10 cellular contexts compared by ENCODE assay signal in the genomic region with DNA sequence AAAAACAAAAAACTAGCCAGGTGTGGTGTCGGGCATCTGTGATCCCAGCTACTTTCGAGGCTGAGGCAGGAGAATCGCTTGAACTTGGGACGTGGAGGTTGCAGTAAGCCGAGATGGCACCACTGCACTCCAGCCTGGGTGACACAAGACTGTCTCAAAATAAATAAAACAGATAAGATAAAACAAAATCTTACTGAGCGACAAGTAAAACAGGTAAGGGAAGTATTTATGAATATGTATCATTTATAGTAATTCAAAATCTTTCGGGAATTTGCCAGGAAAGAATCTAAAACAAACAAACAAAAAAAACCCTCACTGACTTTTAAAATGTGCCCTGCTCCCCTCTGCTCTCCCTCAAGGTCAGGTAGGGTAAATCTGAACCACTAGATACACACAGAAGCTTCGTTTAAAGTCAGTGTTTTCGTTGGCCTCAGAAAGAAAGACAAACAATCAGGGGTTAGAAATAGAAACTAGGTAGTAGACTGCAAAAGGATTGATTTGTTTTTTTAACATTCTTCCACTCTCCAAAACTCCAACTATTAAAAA. TPM values are rescaled to one million over a fixed set of nuclear protein-coding genes. Genes with fewer than 3 reads are reported as not detected.
A peak's percentile ranks its signal among the peaks of the same experiment; 100 is the strongest.
DNase-seq lines count a peak whose midpoint lies in the region; ATAC-seq, FAIRE-seq and TF ChIP-seq lines count a peak whose summit lies in the region.
"Had no signal": no experiment of that assay in that cellular context is flagged by ENCODE, and none has a peak within 500 bp of the region (broad histone marks: within the 10 kb centered on the region; RNA-seq: fewer than 3 reads in every experiment).

No MANE protein-coding gene starts in this region.

- no peak for TF ChIP-seq POLR2A in HepG2 (IDR thresholded peaks at IDR 0.05; ENCODE audit: insufficient read depth in 1 of 2, low read depth in 2 of 2, low read length in 2 of 2)

- DNase-seq in A673 (ENCODE audit: low spot score): no peak
- no peak for DNase-seq in DND-41
- no peak for DNase-seq in activated CD4-positive, alpha-beta memory T cell treated with anti-CD3 and anti-CD28 coated beads, Interleukin-2, amount 10 ng/mL, durations not matched to agents 7 days and 5 days
- peak; percentile 92 for DNase-seq in HepG2 (ENCODE audit: low spot score)
- DNase-seq in kidney tubule cell (ENCODE audit: low spot score): no peak
- DNase-seq in NCI-H2081 (lab: John Stamatoyannopoulos, UW): no peak
- DNase-seq in NAMALWA (ENCODE audit: low spot score): no peak
- DNase-seq: NCI-H1436 had no signal

- no peak overlapping the region for H3K27ac Mint-ChIP-seq in activated CD4-positive, alpha-beta memory T cell treated with anti-CD3 and anti-CD28 coated beads, Interleukin-2, amount 10 ng/mL, durations not matched to agents 7 days and 5 days

- H3K4me1 Mint-ChIP-seq in activated CD4-positive, alpha-beta memory T cell treated with anti-CD3 and anti-CD28 coated beads, Interleukin-2, amount 10 ng/mL, durations not matched to agents 7 days and 5 days: peaks cover 25% of the 10 kb centered on the region

- peaks cover 4% of the 10 kb centered on the region for H3K36me3 ChIP-seq in A673 (ENCODE audit: insufficient read depth, low read length, poor library complexity, severe bottlenecking)
- H3K36me3 ChIP-seq in DND-41 (ENCODE audit: insufficient read depth, low read length): peaks cover 15% of the 10 kb centered on the region
- H3K36me3 ChIP-seq in HepG2 (replicated peaks in 1 of 2; ENCODE audit: control insufficient read depth in 1 of 2, insufficient read depth in 2 of 2, low read length in 2 of 2): peaks cover 11 to 18% of the 10 kb centered on the region in 2 experiments; a peak in 3 of 5 replicates

- H2AFZ ChIP-seq in DND-41 (ENCODE audit: low read depth, low read length) (no peak overlapping the region), HepG2 (ENCODE audit: low read length) (no peak overlapping the region)

- CTCF ChIA-PET in A673 (lab: Charles Lee): interaction anchor here (1.0 kb wide), 1 partner anchor 46 kb away, joined by 3 read pairs; no protein-coding TSS in a partner anchor
- CTCF ChIA-PET in activated CD4-positive, alpha-beta memory T cell treated with anti-CD3 and anti-CD28 coated beads, Interleukin-2, amount 10 ng/mL, durations not matched to agents 7 days and 5 days (lab: Charles Lee): interaction anchor here (0.6 to 5.8 kb wide), 5 partner anchors 20 to 264 kb away, joined by 3 to 48 read pairs (median 7); a partner anchor contains a TSS
- CTCF ChIA-PET in HepG2 (lab: Yijun Ruan, JAX; ENCODE audit: low intra/inter-chr PET ratio, low total read pairs): no interaction called here

- WGBS in HepG2 (ENCODE audit: low lambda C conversion rate): under 1% methylated on average over 9 of the region's 9 CpGs

- H4K20me1 ChIP-seq in DND-41 (ENCODE audit: insufficient read depth, low read length): no peaks in the 10 kb centered on the region; the same call in 1 of the 2 replicates
- no peaks in the 10 kb centered on the region for H4K20me1 ChIP-seq in HepG2 (ENCODE audit: insufficient read depth, low read length)

- no peak overlapping the region for H3K27ac ChIP-seq in A673 (ENCODE audit: low read depth, low read length, poor library complexity, severe bottlenecking)
- no peak overlapping the region for H3K27ac ChIP-seq in DND-41 (ENCODE audit: low read length)
- H3K27ac ChIP-seq in HepG2 (ENCODE audit: extremely low read length, insufficient read depth, low read length): peak overlapping the region; percentile 69

- intact Hi-C loops in A673 (cut with micrococcal nuclease; ENCODE audit: unreplicated experiment) (no loop called here), HepG2 (cut with micrococcal nuclease; ENCODE audit: unreplicated experiment) (no loop called here)

- BruUV-seq in A673 (replicated peaks; lab: Mats Ljungman, UMichigan) (no TSS peak), HepG2 (replicated peaks; lab: Mats Ljungman, UMichigan) (TSS peak; percentile 52)

- peak; percentile 81 for FAIRE-seq in HepG2 (lab: Jason Lieb, UNC)
- FAIRE-seq: D721Med had no signal

- TF ChIP-seq EP300 in HepG2 (IDR thresholded peaks at IDR 0.05; ENCODE audit: low read depth in 2 of 2, low read length in 2 of 2) (peak in 1 of 2 experiments; percentile 75; a peak in 2 of 4 replicates), HepG2 (CRISPR knock-in tag; IDR thresholded peaks at IDR 0.05; ENCODE audit: borderline replicate concordance) (peak; percentile 22; the same call in 1 of the 2 replicates)

- H3K79me2 ChIP-seq in DND-41 (ENCODE audit: insufficient read depth, low read length) (peaks cover 28% of the 10 kb centered on the region), HepG2 (ENCODE audit: insufficient read depth, low read length) (peaks cover 49% of the 10 kb centered on the region)

- H3K9ac ChIP-seq in DND-41 (ENCODE audit: low read depth, low read length) (0 out of 2 replicates have a peak overlapping the region, but pooled peaks have one; percentile 26), HepG2 (ENCODE audit: insufficient read depth, low read depth, low read length) (peak overlapping the region; percentile 65)

- no peaks in the 10 kb centered on the region for H3K9me3 Mint-ChIP-seq in activated CD4-positive, alpha-beta memory T cell treated with anti-CD3 and anti-CD28 coated beads, Interleukin-2, amount 10 ng/mL, durations not matched to agents 7 days and 5 days

- peaks cover 13% of the 10 kb centered on the region for H3K36me3 Mint-ChIP-seq in activated CD4-positive, alpha-beta memory T cell treated with anti-CD3 and anti-CD28 coated beads, Interleukin-2, amount 10 ng/mL, durations not matched to agents 7 days and 5 days (ENCODE audit: low read depth)

- no peaks in the 10 kb centered on the region for H3K27me3 Mint-ChIP-seq in activated CD4-positive, alpha-beta memory T cell treated with anti-CD3 and anti-CD28 coated beads, Interleukin-2, amount 10 ng/mL, durations not matched to agents 7 days and 5 days

- peaks cover 6% of the 10 kb centered on the region for H3K4me1 ChIP-seq in A673 (ENCODE audit: insufficient read depth, low read length, poor library complexity, severe bottlenecking)
- peaks cover 34% of the 10 kb centered on the region for H3K4me1 ChIP-seq in DND-41 (ENCODE audit: insufficient read depth, low read length)
- H3K4me1 ChIP-seq in HepG2 (ENCODE audit: insufficient read depth, low read length): peaks cover 47% of the 10 kb centered on the region

- H3K27me3 ChIP-seq in A673 (replicated peaks; ENCODE audit: insufficient read depth, low read depth, low read length, poor library complexity) (no peaks in the 10 kb centered on the region), DND-41 (ENCODE audit: insufficient read depth, low read length, poor library complexity) (no peaks in the 10 kb centered on the region), HepG2 (ENCODE audit: control insufficient read depth in 1 of 2, insufficient read depth in 2 of 2, low read length in 2 of 2) (no peaks in the 10 kb centered on the region; a peak in 1 of 5 replicates)

- ATAC-seq in DND-41 (ENCODE audit: insufficient read depth, low read depth) (no peak), HepG2 (peak; percentile 9; the same call in 1 of the 3 replicates), GM18868 (IDR thresholded peaks at IDR 0.05; ENCODE audit: unreplicated experiment) (no peak)

- in situ Hi-C loops in HepG2 (cut with HindIII; ENCODE audit: extremely low pct_ligation_motif_present, low pct_unique_long_range_greater_than_20kb): loop anchor here (5.0 kb wide), 1 partner anchor 36 kb away; no protein-coding TSS in a partner anchor

- H3K4me3 Mint-ChIP-seq in activated CD4-positive, alpha-beta memory T cell treated with anti-CD3 and anti-CD28 coated beads, Interleukin-2, amount 10 ng/mL, durations not matched to agents 7 days and 5 days: peak overlapping the region; percentile 2

- H3K9me3 ChIP-seq in A673 (ENCODE audit: low read depth, low read length, poor library complexity, severe bottlenecking) (no peaks in the 10 kb centered on the region), DND-41 (ENCODE audit: insufficient read depth, low read length, severe bottlenecking) (no peaks in the 10 kb centered on the region), HepG2 (ENCODE audit: low read length) (no peaks in the 10 kb centered on the region)

- no peak for TF ChIP-seq RAD21 in HepG2 (CRISPR knock-in tag; IDR thresholded peaks at IDR 0.05)

- H3K4me2 ChIP-seq in DND-41 (ENCODE audit: insufficient read depth, low read length) (peak overlapping the region; percentile 92), HepG2 (ENCODE audit: low read depth, low read length) (peak overlapping the region; percentile 82)

- TF ChIP-seq CTCF in A673 (conservative IDR thresholded peaks at IDR 0.05; ENCODE audit: low read depth, low read length): no peak
- TF ChIP-seq CTCF in DND-41 (IDR thresholded peaks at IDR 0.05; ENCODE audit: borderline replicate concordance, extremely low read depth, low read length, poor library complexity, severe bottlenecking): no peak
- TF ChIP-seq CTCF in HepG2 (CRISPR knock-in tag; IDR thresholded peaks at IDR 0.05): no peak

- peak overlapping the region; percentile 4 for H3K4me3 ChIP-seq in A673 (ENCODE audit: low read depth, low read length, poor library complexity, severe bottlenecking)
- H3K4me3 ChIP-seq in DND-41 (ENCODE audit: low read depth in 1 of 2, low read length in 2 of 2): peak overlapping the region in 1 of 2 experiments; percentile 38; a peak in 1 of 4 replicates
- peak overlapping the region; percentile 87 to 99 (median 98) for H3K4me3 ChIP-seq in HepG2 (replicated peaks in 1 of 3; ENCODE audit: insufficient read depth in 1 of 3, low read depth in 2 of 3, low read length in 3 of 3)

- POLR2A ChIA-PET in A673 (lab: Charles Lee; ENCODE audit: low non-redundant PET) (no interaction called here), HepG2 (lab: Yijun Ruan, JAX) (interaction anchor here (0.6 to 24.7 kb wide), 9 partner anchors 12 to 148 kb away, joined by 3 to 1379 read pairs (median 8); a partner anchor contains a TSS)
- POLR2A ChIA-PET in activated CD4-positive, alpha-beta memory T cell treated with anti-CD3 and anti-CD28 coated beads, Interleukin-2, amount 10 ng/mL, durations not matched to agents 7 days and 5 days (lab: Charles Lee): interaction anchor here (0.6 to 4.9 kb wide), 2 partner anchors 11 to 33 kb away, joined by 3 to 87 read pairs; a partner anchor contains a TSS

RNA-seq across cellular contexts. Expression of a gene that starts 2.1 kb away (rescaled TPM):
- total RNA-seq in A673 (2021) (77.5 and 89.2 TPM in 2 replicates), HepG2 (2016; rRNA removed; fragmentation: Illumina TruSeq; extraction: Trizol) (91.1 and 115 TPM in 2 replicates)
- total RNA-seq in activated CD4-positive, alpha-beta memory T cell treated with anti-CD3 and anti-CD28 coated beads, Interleukin-2, amount 10 ng/mL, durations not matched to agents 7 days and 5 days: 10 to 100 TPM; 59.9 to 66.7 TPM
- total RNA-seq in HepG2 (2016; cell fraction: cytosol; rRNA removed; fragmentation: Illumina TruSeq; extraction: Trizol; ENCODE audit: low read depth): 50.9 and 56.3 TPM in 2 replicates
- total RNA-seq in HepG2 (2016; cell fraction: insoluble cytoplasmic fraction; rRNA removed; fragmentation: Illumina TruSeq; extraction: Trizol): 93.8 and 106 TPM in 2 replicates
- 62.1 and 63.3 TPM in 2 replicates for total RNA-seq in HepG2 (2016; cell fraction: membrane; rRNA removed; fragmentation: Illumina TruSeq; extraction: Trizol)
- total RNA-seq in HepG2 (2016; cell fraction: nucleus; rRNA removed; fragmentation: Illumina TruSeq; extraction: Trizol): 97.5 and 106 TPM in 2 replicates
- polyA plus RNA-seq in HepG2 (2011; rRNA removed): 314 and 325 TPM in 2 replicates
- 244 and 264 TPM in 2 replicates for polyA plus RNA-seq in HepG2 (2011; cell fraction: cytosol; rRNA removed)
- polyA plus RNA-seq in HepG2 (2011; cell fraction: nucleus; rRNA removed): 676 and 852 TPM in 2 replicates
- polyA plus RNA-seq in HepG2 (2012): 192 and 251 TPM in 2 replicates
- polyA plus RNA-seq in HepG2 (2016; cell fraction: cytosol; fragmentation: Illumina TruSeq; extraction: Trizol; ENCODE audit: low read depth): 24.9 and 31.2 TPM in 2 replicates
- polyA plus RNA-seq in HepG2 (2016; cell fraction: insoluble cytoplasmic fraction; fragmentation: Illumina TruSeq; extraction: Trizol; ENCODE audit: low read depth): 142 and 162 TPM in 2 replicates
- polyA plus RNA-seq in HepG2 (2016; cell fraction: membrane; fragmentation: Illumina TruSeq; extraction: Trizol; ENCODE audit: low read depth): 50.3 and 53.9 TPM in 2 replicates
- 198 and 200 TPM in 2 replicates for polyA plus RNA-seq in HepG2 (2016; cell fraction: nucleus; fragmentation: Illumina TruSeq; extraction: Trizol; ENCODE audit: insufficient read depth, low read depth)
- 54.9 and 219 TPM in 2 replicates for polyA minus RNA-seq in HepG2 (2011; rRNA and poly(A)+ RNA removed; ENCODE audit: low replicate concordance)
- 108 and 118 TPM in 2 replicates for polyA minus RNA-seq in HepG2 (2011; cell fraction: cytosol; rRNA and poly(A)+ RNA removed)
- 292 and 371 TPM in 2 replicates for polyA minus RNA-seq in HepG2 (2011; cell fraction: nucleus; rRNA and poly(A)+ RNA removed)

RNA-seq across cellular contexts. Expression of a gene that starts 32.8 kb away (rescaled TPM):
- 0.50 and 0.54 TPM in 2 replicates for total RNA-seq in A673 (2021)
- total RNA-seq in activated CD4-positive, alpha-beta memory T cell treated with anti-CD3 and anti-CD28 coated beads, Interleukin-2, amount 10 ng/mL, durations not matched to agents 7 days and 5 days: 1 to 10 TPM; 2.8 to 3.4 TPM
- total RNA-seq in HepG2 (2016; rRNA removed; fragmentation: Illumina TruSeq; extraction: Trizol): 111 and 160 TPM in 2 replicates
- 48.7 and 63.1 TPM in 2 replicates for total RNA-seq in HepG2 (2016; cell fraction: cytosol; rRNA removed; fragmentation: Illumina TruSeq; extraction: Trizol; ENCODE audit: low read depth)
- 101 and 161 TPM in 2 replicates for total RNA-seq in HepG2 (2016; cell fraction: insoluble cytoplasmic fraction; rRNA removed; fragmentation: Illumina TruSeq; extraction: Trizol)
- total RNA-seq in HepG2 (2016; cell fraction: membrane; rRNA removed; fragmentation: Illumina TruSeq; extraction: Trizol): 105 and 128 TPM in 2 replicates
- total RNA-seq in HepG2 (2016; cell fraction: nucleus; rRNA removed; fragmentation: Illumina TruSeq; extraction: Trizol): 124 and 150 TPM in 2 replicates
- polyA plus RNA-seq in HepG2 (2011; rRNA removed): 129 and 137 TPM in 2 replicates
- polyA plus RNA-seq in HepG2 (2011; cell fraction: cytosol; rRNA removed): 113 and 185 TPM in 2 replicates
- polyA plus RNA-seq in HepG2 (2011; cell fraction: nucleus; rRNA removed): 814 and 941 TPM in 2 replicates
- polyA plus RNA-seq in HepG2 (2012): 59.0 and 123 TPM in 2 replicates
- polyA plus RNA-seq in HepG2 (2016; cell fraction: cytosol; fragmentation: Illumina TruSeq; extraction: Trizol; ENCODE audit: low read depth): 41.1 and 53.2 TPM in 2 replicates
- 89.1 and 103 TPM in 2 replicates for polyA plus RNA-seq in HepG2 (2016; cell fraction: insoluble cytoplasmic fraction; fragmentation: Illumina TruSeq; extraction: Trizol; ENCODE audit: low read depth)
- polyA plus RNA-seq in HepG2 (2016; cell fraction: membrane; fragmentation: Illumina TruSeq; extraction: Trizol; ENCODE audit: low read depth): 74.4 and 85.2 TPM in 2 replicates
- polyA plus RNA-seq in HepG2 (2016; cell fraction: nucleus; fragmentation: Illumina TruSeq; extraction: Trizol; ENCODE audit: insufficient read depth, low read depth): 289 and 305 TPM in 2 replicates
- polyA minus RNA-seq in HepG2 (2011; rRNA and poly(A)+ RNA removed; ENCODE audit: low replicate concordance): 11.2 and 115 TPM in 2 replicates
- 29.9 and 32.1 TPM in 2 replicates for polyA minus RNA-seq in HepG2 (2011; cell fraction: cytosol; rRNA and poly(A)+ RNA removed)
- 63.9 and 90.6 TPM in 2 replicates for polyA minus RNA-seq in HepG2 (2011; cell fraction: nucleus; rRNA and poly(A)+ RNA removed)

RNA-seq across cellular contexts. Expression of a gene that starts 43.5 kb away (rescaled TPM):
- total RNA-seq in A673 (2021) (3.3 and 4.3 TPM in 2 replicates), HepG2 (2016; rRNA removed; fragmentation: Illumina TruSeq; extraction: Trizol) (2.7 and 3.7 TPM in 2 replicates)
- total RNA-seq in activated CD4-positive, alpha-beta memory T cell treated with anti-CD3 and anti-CD28 coated beads, Interleukin-2, amount 10 ng/mL, durations not matched to agents 7 days and 5 days: 1 to 10 TPM; 1.4 to 1.9 TPM
- total RNA-seq in HepG2 (2016; cell fraction: cytosol; rRNA removed; fragmentation: Illumina TruSeq; extraction: Trizol; ENCODE audit: low read depth): 3.1 and 3.3 TPM in 2 replicates
- total RNA-seq in HepG2 (2016; cell fraction: insoluble cytoplasmic fraction; rRNA removed; fragmentation: Illumina TruSeq; extraction: Trizol): 2.3 and 3.7 TPM in 2 replicates
- total RNA-seq in HepG2 (2016; cell fraction: membrane; rRNA removed; fragmentation: Illumina TruSeq; extraction: Trizol): 4.0 and 4.5 TPM in 2 replicates
- 4.4 and 6.1 TPM in 2 replicates for total RNA-seq in HepG2 (2016; cell fraction: nucleus; rRNA removed; fragmentation: Illumina TruSeq; extraction: Trizol)
- polyA plus RNA-seq in HepG2 (2011; rRNA removed): 5.7 and 11.5 TPM in 2 replicates
- polyA plus RNA-seq in HepG2 (2011; cell fraction: cytosol; rRNA removed): 3.4 and 3.8 TPM in 2 replicates
- 58.0 and 60.6 TPM in 2 replicates for polyA plus RNA-seq in HepG2 (2011; cell fraction: nucleus; rRNA removed)
- polyA plus RNA-seq in HepG2 (2012): 1.5 and 7.5 TPM in 2 replicates
- 0.94 and 1.1 TPM in 2 replicates for polyA plus RNA-seq in HepG2 (2016; cell fraction: cytosol; fragmentation: Illumina TruSeq; extraction: Trizol; ENCODE audit: low read depth)
- polyA plus RNA-seq in HepG2 (2016; cell fraction: insoluble cytoplasmic fraction; fragmentation: Illumina TruSeq; extraction: Trizol; ENCODE audit: low read depth): 1.2 TPM in 2 replicates
- polyA plus RNA-seq in HepG2 (2016; cell fraction: membrane; fragmentation: Illumina TruSeq; extraction: Trizol; ENCODE audit: low read depth): 1.0 and 1.5 TPM in 2 replicates
- polyA plus RNA-seq in HepG2 (2016; cell fraction: nucleus; fragmentation: Illumina TruSeq; extraction: Trizol; ENCODE audit: insufficient read depth, low read depth): 10.2 and 12.1 TPM in 2 replicates
- polyA minus RNA-seq in HepG2 (2011; rRNA and poly(A)+ RNA removed; ENCODE audit: low replicate concordance): 6.3 and 21.9 TPM in 2 replicates
- 2.5 and 3.3 TPM in 2 replicates for polyA minus RNA-seq in HepG2 (2011; cell fraction: cytosol; rRNA and poly(A)+ RNA removed)
- polyA minus RNA-seq in HepG2 (2011; cell fraction: nucleus; rRNA and poly(A)+ RNA removed): 12.0 and 17.0 TPM in 2 replicates

Comparison
In these comparisons a context has a peak if more than half of its experiments do, and no peak if none do; other contexts are left out.
1. RNA of a gene that starts 32.8 kb away (total RNA-seq): 48.7 to 161 TPM in HepG2; 2.8 to 3.4 TPM in activated CD4-positive, alpha-beta memory T cell treated with anti-CD3 and anti-CD28 coated beads, Interleukin-2, amount 10 ng/mL, durations not matched to agents 7 days and 5 days and 0.50 to 0.54 TPM in A673; every median in the first group is over 10 times any median in the second.